ENCODE assay signal across 13 cellular contexts in the genomic region with DNA sequence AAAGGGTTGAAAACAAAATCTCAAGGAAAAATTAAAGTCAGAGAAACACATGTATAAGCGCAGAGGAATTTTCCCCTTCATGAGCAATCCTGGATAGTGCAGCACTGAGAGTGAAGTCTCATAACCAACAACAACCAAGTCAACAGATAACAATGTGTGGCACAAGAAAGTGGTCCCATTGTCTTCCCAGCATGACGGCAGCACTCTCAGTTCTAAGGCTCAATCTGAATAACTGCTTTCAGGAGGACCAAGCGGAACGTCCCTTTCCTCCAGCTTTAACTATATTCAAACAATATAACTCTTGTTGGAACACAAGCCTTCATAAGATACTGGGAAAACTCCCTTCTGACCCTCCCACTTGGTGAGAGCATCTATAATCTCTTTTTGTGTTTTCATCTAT.
DNase-seq lines count a peak whose midpoint lies in the region; ATAC-seq and TF ChIP-seq lines count a peak whose summit lies in the region.
"Had no signal": no experiment of that assay in that cellular context is flagged by ENCODE, and none has a peak within 500 bp of the region (broad histone marks: within the 10 kb centered on the region; RNA-seq: fewer than 3 reads in every experiment).

No MANE protein-coding gene starts in this region.

- DNase-seq in adrenal gland (no peak), fibroblast of the aortic adventitia (ENCODE audit: low read depth) (peak; percentile 45), mesenchymal stem cell (peak; percentile 6), NCI-H774 (lab: John Stamatoyannopoulos, UW) (no peak)
- no peak for DNase-seq in stimulated activated naive CD4-positive, alpha-beta T cell treated with Interleukin-2 at 50 U/mL for 16 hours (lab: John Stamatoyannopoulos, UW)
- DNase-seq: activated CD4-positive, alpha-beta T cell treated with anti-CD3 and anti-CD28 coated beads, Interleukin-2, amount 10 ng/mL, durations not matched to agents 24 days and 14 days; DMS153; NCI-H1436; nephron progenitor cell had no signal

- peaks cover 0 to 15% of the 10 kb centered on the region in 2 donors for H3K4me1 ChIP-seq in adrenal gland (replicated peaks in 1 of 2)
- H3K4me1 ChIP-seq in mesenchymal stem cell (ENCODE audit: control insufficient read depth, insufficient read depth, low read depth, low read length), result no peaks in the 10 kb centered on the region
- H3K4me1 ChIP-seq in subcutaneous abdominal adipose tissue (ENCODE audit: control insufficient read depth in 5 of 5, insufficient read depth in 5 of 5, low read length in 5 of 5), result peaks cover 0 to 32% (median 0%) of the 10 kb centered on the region in 5 donors

- H3K36me3 ChIP-seq in adrenal gland (replicated peaks in 1 of 2) (no peaks in the 10 kb centered on the region), mesenchymal stem cell (ENCODE audit: control insufficient read depth in 1 of 2, insufficient read depth in 2 of 2, low read depth in 1 of 2, low read length in 2 of 2) (no peaks in the 10 kb centered on the region), subcutaneous abdominal adipose tissue (ENCODE audit: control insufficient read depth in 5 of 5, insufficient read depth in 5 of 5, low read length in 5 of 5) (no peaks in the 10 kb centered on the region)
- H3K36me3 ChIP-seq: cardiac muscle cell had no signal

- H3K9ac ChIP-seq in mesenchymal stem cell (ENCODE audit: low read length) (no peak overlapping the region), subcutaneous abdominal adipose tissue (ENCODE audit: low read length in 5 of 5) (peak overlapping the region in 3 of 5 donors; percentile 38 to 60 (median 39))

- no peak overlapping the region for H4K91ac ChIP-seq in mesenchymal stem cell (ENCODE audit: low read length)

- ATAC-seq in HG03175 (IDR thresholded peaks at IDR 0.05; ENCODE audit: unreplicated experiment), result no peak
- ATAC-seq in GM21360 (IDR thresholded peaks at IDR 0.05; ENCODE audit: unreplicated experiment), result no peak

- H3K4ac ChIP-seq in mesenchymal stem cell (ENCODE audit: low read depth in 1 of 2, low read length in 2 of 2), result no peak overlapping the region

- H3K27ac ChIP-seq in adrenal gland, result peak overlapping the region in 4 of 5 donors; percentile 16 to 77 (median 60)
- no peak overlapping the region for H3K27ac ChIP-seq in mesenchymal stem cell (ENCODE audit: low read length, poor library complexity, severe bottlenecking)
- H3K27ac ChIP-seq in subcutaneous abdominal adipose tissue (ENCODE audit: low read depth, low read length), result peak overlapping the region; percentile 38
- H3K27ac ChIP-seq: cardiac muscle cell had no signal

- peak in 1 of 2 donors; percentile 42 for TF ChIP-seq POLR2A in adrenal gland (IDR thresholded peaks at IDR 0.05)

- H2AK5ac ChIP-seq in mesenchymal stem cell (ENCODE audit: low read length, severe bottlenecking), result no peak overlapping the region

- H2BK12ac ChIP-seq in mesenchymal stem cell (ENCODE audit: low read length in 2 of 2), result no peak overlapping the region

- H3K14ac ChIP-seq in mesenchymal stem cell (ENCODE audit: low read length in 2 of 2), result no peak overlapping the region

- intact Hi-C loops in adrenal gland (cut with DNase I), result no loop called here

- H3K4me3 ChIP-seq in adrenal gland (peak overlapping the region in 1 of 4 donors; percentile 56), fibroblast of the aortic adventitia (ENCODE audit: low read depth, low read length) (no peak overlapping the region), mesenchymal stem cell (ENCODE audit: insufficient read depth in 1 of 2, low read depth in 1 of 2, low read length in 2 of 2) (no peak overlapping the region), subcutaneous abdominal adipose tissue (ENCODE audit: low read depth in 1 of 5, low read length in 5 of 5) (peak overlapping the region in 4 of 5 donors; percentile 43 to 77 (median 62))
- H3K4me3 ChIP-seq: cardiac muscle cell had no signal

- WGBS in adrenal gland, 4 donors, result 47 to 66% (median 60%) methylated on average over 4 of the region's 4 CpGs
- 69% methylated on average over 4 of the region's 4 CpGs for WGBS in mesenchymal stem cell

- TF ChIP-seq CTCF in adrenal gland (IDR thresholded peaks at IDR 0.05) (no peak), fibroblast of the aortic adventitia (IDR thresholded peaks at IDR 0.05; ENCODE audit: insufficient read depth, low read length) (no peak)

- H2BK120ac ChIP-seq in mesenchymal stem cell (ENCODE audit: low read depth, low read length), result no peak overlapping the region

- H2AFZ ChIP-seq in mesenchymal stem cell (ENCODE audit: low read depth, low read length), result no peak overlapping the region

- no peak overlapping the region for H2BK15ac ChIP-seq in mesenchymal stem cell (ENCODE audit: low read depth, poor library complexity, severe bottlenecking)

- H3K79me1 ChIP-seq in mesenchymal stem cell (replicated peaks; ENCODE audit: low read length, poor library complexity, severe bottlenecking), result no peaks in the 10 kb centered on the region

- H4K8ac ChIP-seq in mesenchymal stem cell (ENCODE audit: low read length), result no peak overlapping the region

- H3K18ac ChIP-seq in mesenchymal stem cell (ENCODE audit: low read depth in 1 of 2, low read length in 2 of 2), result no peak overlapping the region

- H3K27me3 ChIP-seq in adrenal gland, result no peaks in the 10 kb centered on the region
- peaks cover 0 to 5% of the 10 kb centered on the region in 2 experiments for H3K27me3 ChIP-seq in mesenchymal stem cell (ENCODE audit: control insufficient read depth in 1 of 2, insufficient read depth in 1 of 2, low read length in 2 of 2)
- no peaks in the 10 kb centered on the region for H3K27me3 ChIP-seq in subcutaneous abdominal adipose tissue (ENCODE audit: control insufficient read depth in 5 of 5, insufficient read depth in 4 of 5, low read length in 5 of 5)
- H3K27me3 ChIP-seq: cardiac muscle cell had no signal

- no peaks in the 10 kb centered on the region for H3K9me3 ChIP-seq in adrenal gland (replicated peaks in 1 of 3)
- no peaks in the 10 kb centered on the region for H3K9me3 ChIP-seq in mesenchymal stem cell (ENCODE audit: control insufficient read depth, low read length)
- no peaks in the 10 kb centered on the region for H3K9me3 ChIP-seq in subcutaneous abdominal adipose tissue (ENCODE audit: control insufficient read depth in 5 of 5, low read length in 5 of 5)

- H3K23ac ChIP-seq in mesenchymal stem cell (ENCODE audit: low read length in 2 of 2), result no peak overlapping the region

- no peak overlapping the region for H2BK5ac ChIP-seq in mesenchymal stem cell (ENCODE audit: low read depth, low read length, poor library complexity, severe bottlenecking)

- no peak overlapping the region for H3K4me2 ChIP-seq in mesenchymal stem cell (ENCODE audit: low read length, poor library complexity, severe bottlenecking)

Comparison
In these comparisons a context has a peak if more than half of its experiments do, and no peak if none do; other contexts are left out.
1. DNase-seq: peak in fibroblast of the aortic adventitia (single experiment) and mesenchymal stem cell (single experiment); none in adrenal gland (0 of 7), stimulated activated naive CD4-positive, alpha-beta T cell treated with Interleukin-2 at 50 U/mL for 16 hours (single experiment) and NCI-H774 (single experiment).
2. H3K4me3 ChIP-seq: peak in subcutaneous abdominal adipose tissue (4 of 5); none in fibroblast of the aortic adventitia (single experiment) and mesenchymal stem cell (0 of 2).